In genomic region chrX:110450050-110450449, GRCh38 we compare ENCODE assay signal across 8 cellular contexts.
DNase-seq lines count a peak whose midpoint lies in the region; ATAC-seq and TF ChIP-seq lines count a peak whose summit lies in the region.

No MANE protein-coding gene starts in this region.

- peak; percentile 78 for TF ChIP-seq CTCF in AG09309 (IDR thresholded peaks at IDR 0.05; ENCODE audit: control insufficient read depth, insufficient read depth, low read depth, low read length, missing control alignments)

- ATAC-seq in GM18519 (IDR thresholded peaks at IDR 0.05; ENCODE audit: low FRiP score, unreplicated experiment) (peak; percentile 69), HG03095 (IDR thresholded peaks at IDR 0.05; ENCODE audit: unreplicated experiment) (peak; percentile 80)

- DNase-seq in AG09309 (ENCODE audit: low read depth) (peak; percentile 37), NCI-H2196 (lab: John Stamatoyannopoulos, UW; ENCODE audit: unreplicated experiment) (peak; percentile 57), cerebellum (ENCODE audit: low spot score) (peak; percentile 53), left kidney (ENCODE audit: low read depth, low spot score) (peak; percentile 84)
- peak; percentile 9 for DNase-seq in activated CD4-positive, CD25-positive, alpha-beta regulatory T cell treated with anti-CD3 and anti-CD28 coated beads, Interleukin-2, amount 50 U/mL, for 16 hours (ENCODE audit: low read depth, low spot score)
- peak; percentile 50 for DNase-seq in stimulated activated CD4-positive, alpha-beta T cell treated with anti-CD3 and anti-CD28 coated beads, Interleukin-4, amount 100 ng/mL, for 24 hours

- H3K4me3 ChIP-seq in AG09309 (ENCODE audit: control insufficient read depth, low read depth, low read length) = no peak overlapping the region

Comparison
In these comparisons a context has a peak if more than half of its experiments do, and no peak if none do; other contexts are left out.
1. DNase-seq: peak in every context shown above with its lines; median percentile 84 in left kidney; 57 in NCI-H2196; 53 in cerebellum; 50 in stimulated activated CD4-positive, alpha-beta T cell treated with anti-CD3 and anti-CD28 coated beads, Interleukin-4, amount 100 ng/mL, for 24 hours; 37 in AG09309; 9 in activated CD4-positive, CD25-positive, alpha-beta regulatory T cell treated with anti-CD3 and anti-CD28 coated beads, Interleukin-2, amount 50 U/mL, for 16 hours.